Comparison of ENCODE assay signal across 7 cellular contexts in genomic region chr1:109490029-109490933, GRCh38. TPM values are rescaled to one million over a fixed set of nuclear protein-coding genes. Genes with fewer than 3 reads are reported as not detected.
A peak's percentile ranks its signal among the peaks of the same experiment; 100 is the strongest.
DNase-seq lines count a peak whose midpoint lies in the region; ATAC-seq and TF ChIP-seq lines count a peak whose summit lies in the region.

No MANE protein-coding gene starts in this region.

- H3K4me3 ChIP-seq in GM12864 (ENCODE audit: low read depth, low read length) (no peak overlapping the region), skeletal muscle tissue (ENCODE audit: low read length in 3 of 3) (no peak overlapping the region)

- peaks cover 54 to 59% (median 55%) of the 10 kb centered on the region in 3 donors for H3K36me3 ChIP-seq in skeletal muscle tissue (ENCODE audit: control insufficient read depth in 3 of 3, insufficient read depth in 3 of 3, low read length in 3 of 3)

- peak overlapping the region in 2 of 3 donors; percentile 2 to 33 for H3K9ac ChIP-seq in skeletal muscle tissue (ENCODE audit: low read depth in 1 of 3, low read length in 3 of 3)

- peaks cover 28 to 57% (median 32%) of the 10 kb centered on the region in 3 donors for H3K4me1 ChIP-seq in skeletal muscle tissue (ENCODE audit: control insufficient read depth in 3 of 3, insufficient read depth in 3 of 3, low read length in 3 of 3)

- ATAC-seq in left ventricle myocardium superior (peak; percentile 51), GM21390 (IDR thresholded peaks at IDR 0.05; ENCODE audit: unreplicated experiment) (no peak)

- no peaks in the 10 kb centered on the region for H3K9me3 ChIP-seq in skeletal muscle tissue (ENCODE audit: control insufficient read depth in 3 of 3, low read length in 3 of 3)

- intact Hi-C loops in left ventricle myocardium superior (cut with micrococcal nuclease): loop anchor here (5.0 kb wide), 1 partner anchor 42 kb away; no protein-coding TSS in a partner anchor

- H3K27me3 ChIP-seq in skeletal muscle tissue (ENCODE audit: control insufficient read depth in 3 of 3, insufficient read depth in 3 of 3, low read length in 3 of 3): no peaks in the 10 kb centered on the region

- no peak overlapping the region for H3K27ac ChIP-seq in skeletal muscle tissue (ENCODE audit: low read depth, low read length)

- TF ChIP-seq CTCF in GM12864 (IDR thresholded peaks at IDR 0.05; ENCODE audit: low read depth, low read length, missing control alignments): peak; percentile 85

- DNase-seq in GM12864 (ENCODE audit: low read depth): no peak
- DNase-seq in LoVo (ENCODE audit: low spot score): peak; percentile 46
- peak; percentile 56 for DNase-seq in T follicular helper cell (ENCODE audit: low read depth)
- DNase-seq in amniotic stem cell (lab: John Stamatoyannopoulos, UW): peak; percentile 49
- peak; percentile 63 for DNase-seq in left ventricle myocardium superior

RNA-seq across cellular contexts. Expression of gene CYB561D1, which starts 3.6 kb away (rescaled TPM):
- total RNA-seq in left ventricle myocardium superior (4.3 TPM), skeletal muscle tissue (4.2 TPM)

RNA-seq across cellular contexts. Expression of gene ATXN7L2, which starts 6.6 kb away (rescaled TPM):
- total RNA-seq in left ventricle myocardium superior: 3.4 TPM
- 3.1 TPM for total RNA-seq in skeletal muscle tissue

RNA-seq across cellular contexts. Expression of gene AMIGO1, which starts 19.2 kb away (rescaled TPM):
- total RNA-seq in left ventricle myocardium superior (18.4 TPM), skeletal muscle tissue (8.4 TPM)

RNA-seq across cellular contexts. Expression of gene SYPL2, which starts 23.9 kb away (rescaled TPM):
- total RNA-seq in left ventricle myocardium superior (30.4 TPM), skeletal muscle tissue (38.6 TPM)

RNA-seq across cellular contexts. Expression of gene GPR61, which starts 49.4 kb away (rescaled TPM):
- 0.07 TPM for total RNA-seq in left ventricle myocardium superior
- total RNA-seq in skeletal muscle tissue: 0.52 TPM
